Comparison of ENCODE assay signal across 33 cellular contexts in genomic region chr10:103545366-103545765, GRCh38. TPM values are rescaled to one million over a fixed set of nuclear protein-coding genes. Genes with fewer than 3 reads are reported as not detected.
A peak's percentile ranks its signal among the peaks of the same experiment; 100 is the strongest.
DNase-seq lines count a peak whose midpoint lies in the region; ATAC-seq and TF ChIP-seq lines count a peak whose summit lies in the region.
"Had no signal": no experiment of that assay in that cellular context is flagged by ENCODE, and none has a peak within 500 bp of the region (broad histone marks: within the 10 kb centered on the region; RNA-seq: fewer than 3 reads in every experiment).

No MANE protein-coding gene starts in this region.

- H3K4me3 Mint-ChIP-seq in activated naive CD4-positive, alpha-beta T cell treated with anti-CD3 and anti-CD28 coated beads, Interleukin-2, amount 10 ng/mL, durations not matched to agents 7 days and 5 days, result no peak overlapping the region
- H3K4me3 Mint-ChIP-seq in activated naive CD4-positive, alpha-beta T cell treated with anti-CD3 and anti-CD28 coated beads for 36 hours, result no peak overlapping the region
- no peak overlapping the region for H3K4me3 Mint-ChIP-seq in CD4-positive, alpha-beta memory T cell
- H3K4me3 Mint-ChIP-seq: activated CD4-positive, alpha-beta memory T cell treated with anti-CD3 and anti-CD28 coated beads for 36 hours; activated naive CD8-positive, alpha-beta T cell treated with anti-CD3 and anti-CD28 coated beads, Interleukin-2, amount 10 ng/mL, durations not matched to agents 7 days and 5 days; immature natural killer cell; naive thymus-derived CD4-positive, alpha-beta T cell; stimulated activated naive CD8-positive, alpha-beta T cell treated with anti-CD3 and anti-CD28 coated beads, Interleukin-15, amount 100 ng/mL, for 72 hours; T-helper 1 cell treated with Interleukin-12 subunit alpha and Interleukin-12 subunit beta and Interleukin-4 antibody, amounts not matched to agents 30 μg/mL and 1 μg/mL, for 36 hours had no signal

- no peaks in the 10 kb centered on the region for H3K27me3 ChIP-seq in suprapubic skin
- H3K27me3 ChIP-seq in CD4-positive, alpha-beta memory T cell (ENCODE audit: insufficient read depth, low read length), result no peaks in the 10 kb centered on the region
- H3K27me3 ChIP-seq: BLaER1, transverse colon had no signal

- H2AFZ ChIP-seq in OCI-LY7 (ENCODE audit: low read length), result peak overlapping the region; percentile 9; the same call in 1 of the 2 replicates

- H3K27ac Mint-ChIP-seq in activated naive CD4-positive, alpha-beta T cell treated with anti-CD3 and anti-CD28 coated beads, Interleukin-2, amount 10 ng/mL, durations not matched to agents 7 days and 5 days, result no peak overlapping the region
- H3K27ac Mint-ChIP-seq in activated naive CD4-positive, alpha-beta T cell treated with anti-CD3 and anti-CD28 coated beads for 36 hours, result no peak overlapping the region
- H3K27ac Mint-ChIP-seq in CD4-positive, alpha-beta memory T cell, result no peak overlapping the region
- H3K27ac Mint-ChIP-seq: activated CD4-positive, alpha-beta memory T cell treated with anti-CD3 and anti-CD28 coated beads for 36 hours; activated naive CD8-positive, alpha-beta T cell treated with anti-CD3 and anti-CD28 coated beads, Interleukin-2, amount 10 ng/mL, durations not matched to agents 7 days and 5 days; immature natural killer cell; naive thymus-derived CD4-positive, alpha-beta T cell; T-helper 1 cell treated with Interleukin-12 subunit alpha and Interleukin-12 subunit beta and Interleukin-4 antibody, amounts not matched to agents 30 μg/mL and 1 μg/mL, for 36 hours had no signal

- H3K9me3 Mint-ChIP-seq in activated naive CD4-positive, alpha-beta T cell treated with anti-CD3 and anti-CD28 coated beads, Interleukin-2, amount 10 ng/mL, durations not matched to agents 7 days and 5 days, result no peaks in the 10 kb centered on the region
- no peaks in the 10 kb centered on the region for H3K9me3 Mint-ChIP-seq in activated naive CD4-positive, alpha-beta T cell treated with anti-CD3 and anti-CD28 coated beads for 36 hours
- H3K9me3 Mint-ChIP-seq in CD4-positive, alpha-beta memory T cell, result no peaks in the 10 kb centered on the region
- H3K9me3 Mint-ChIP-seq: activated CD4-positive, alpha-beta memory T cell treated with anti-CD3 and anti-CD28 coated beads for 36 hours; activated naive CD8-positive, alpha-beta T cell treated with anti-CD3 and anti-CD28 coated beads, Interleukin-2, amount 10 ng/mL, durations not matched to agents 7 days and 5 days; immature natural killer cell; naive thymus-derived CD4-positive, alpha-beta T cell; stimulated activated naive CD8-positive, alpha-beta T cell treated with anti-CD3 and anti-CD28 coated beads, Interleukin-15, amount 100 ng/mL, for 72 hours; T-helper 1 cell treated with Interleukin-12 subunit alpha and Interleukin-12 subunit beta and Interleukin-4 antibody, amounts not matched to agents 30 μg/mL and 1 μg/mL, for 36 hours had no signal

- peaks cover 71% of the 10 kb centered on the region for H3K4me1 ChIP-seq in OCI-LY7 (ENCODE audit: insufficient read depth, low read length, poor library complexity, severe bottlenecking)
- peaks cover 26% of the 10 kb centered on the region for H3K4me1 ChIP-seq in mucosa of descending colon (ENCODE audit: low read depth)
- H3K4me1 ChIP-seq in suprapubic skin, result peaks cover 9% of the 10 kb centered on the region
- peaks cover 9% of the 10 kb centered on the region for H3K4me1 ChIP-seq in CD4-positive, alpha-beta memory T cell (ENCODE audit: insufficient read depth, low read length)

- no peak for TF ChIP-seq CTCF in OCI-LY7 (conservative IDR thresholded peaks at IDR 0.05; ENCODE audit: low read length)
- no peak for TF ChIP-seq CTCF in mucosa of descending colon (IDR thresholded peaks at IDR 0.05)
- TF ChIP-seq CTCF in suprapubic skin (IDR thresholded peaks at IDR 0.05), result no peak

- H3K36me3 ChIP-seq in OCI-LY7 (ENCODE audit: insufficient read depth, low read length), result no peaks in the 10 kb centered on the region
- no peaks in the 10 kb centered on the region for H3K36me3 ChIP-seq in mucosa of descending colon (ENCODE audit: low read depth)
- no peaks in the 10 kb centered on the region for H3K36me3 ChIP-seq in suprapubic skin
- H3K36me3 ChIP-seq in CD4-positive, alpha-beta memory T cell (ENCODE audit: insufficient read depth, low read length), result no peaks in the 10 kb centered on the region
- H3K36me3 ChIP-seq: BLaER1, esophagus squamous epithelium, transverse colon had no signal

- intact Hi-C loops in activated naive CD4-positive, alpha-beta T cell treated with anti-CD3 and anti-CD28 coated beads for 36 hours (cut with micrococcal nuclease), result no loop called here
- intact Hi-C loops in OCI-LY7 (cut with micrococcal nuclease; ENCODE audit: unreplicated experiment) (no loop called here), mucosa of descending colon (cut with DNase I, micrococcal nuclease) (no loop called here)
- intact Hi-C loops in CD4-positive, alpha-beta memory T cell (cut with micrococcal nuclease), result no loop called here

- no peaks in the 10 kb centered on the region for H3K79me2 ChIP-seq in OCI-LY7 (ENCODE audit: insufficient read depth, low read depth, low read length)

- ATAC-seq in mucosa of descending colon (peak; percentile 16), HG02678 (IDR thresholded peaks at IDR 0.05; ENCODE audit: unreplicated experiment) (no peak), GM19351 (IDR thresholded peaks at IDR 0.05; ENCODE audit: unreplicated experiment) (no peak)
- ATAC-seq: left ventricle myocardium superior; naive thymus-derived CD4-positive, alpha-beta T cell; stimulated activated naive CD8-positive, alpha-beta T cell treated with anti-CD3 and anti-CD28 coated beads, Interleukin-15, amount 100 ng/mL, for 72 hours had no signal

- CTCF ChIA-PET in activated naive CD4-positive, alpha-beta T cell treated with anti-CD3 and anti-CD28 coated beads, Interleukin-2, amount 10 ng/mL, durations not matched to agents 7 days and 5 days (lab: Charles Lee), result interaction anchor here (1.6 kb wide), 1 partner anchor 19 kb away, joined by 7 read pairs; no protein-coding TSS in a partner anchor
- CTCF ChIA-PET in activated naive CD4-positive, alpha-beta T cell treated with anti-CD3 and anti-CD28 coated beads for 36 hours (lab: Charles Lee), result interaction anchor here (1.0 to 1.1 kb wide), 2 partner anchors 129 to 258 kb away, joined by 3 to 4 read pairs; no protein-coding TSS in a partner anchor
- CTCF ChIA-PET in OCI-LY7 (lab: Charles Lee; ENCODE audit: unreplicated experiment), result interaction anchor here (0.6 to 0.9 kb wide), 3 partner anchors 13 to 68 kb away, joined by 3 to 9 read pairs (median 5); no protein-coding TSS in a partner anchor
- CTCF ChIA-PET in CD4-positive, alpha-beta memory T cell (lab: Charles Lee; ENCODE audit: partially characterized antibody), result interaction anchor here (1.0 kb wide), 1 partner anchor 9 kb away, joined by 6 read pairs; no protein-coding TSS in a partner anchor

- H4K20me1 ChIP-seq in OCI-LY7 (ENCODE audit: insufficient read depth, low read length), result no peaks in the 10 kb centered on the region

- H3K9me3 ChIP-seq in OCI-LY7 (ENCODE audit: low read length) (no peaks in the 10 kb centered on the region), mucosa of descending colon (no peaks in the 10 kb centered on the region), suprapubic skin (no peaks in the 10 kb centered on the region)
- no peaks in the 10 kb centered on the region for H3K9me3 ChIP-seq in CD4-positive, alpha-beta memory T cell (ENCODE audit: control insufficient read depth in 1 of 2, low read length in 2 of 2)
- H3K9me3 ChIP-seq: BLaER1, esophagus squamous epithelium, transverse colon had no signal

- POLR2A ChIA-PET in OCI-LY7 (lab: Charles Lee), result interaction anchor here (1.1 kb wide), 1 partner anchor 13 kb away, joined by 6 read pairs; no protein-coding TSS in a partner anchor
- POLR2A ChIA-PET in CD4-positive, alpha-beta memory T cell (lab: Charles Lee; ENCODE audit: partially characterized antibody), result no interaction called here

- peak overlapping the region; percentile 33 for H3K4me2 ChIP-seq in OCI-LY7 (ENCODE audit: low read length)
- H3K4me2 ChIP-seq: BLaER1 had no signal

- peak; percentile 5 for DNase-seq in activated naive CD4-positive, alpha-beta T cell treated with anti-CD3 and anti-CD28 coated beads, Interleukin-2, amount 10 ng/mL, durations not matched to agents 7 days and 5 days
- DNase-seq in activated naive CD4-positive, alpha-beta T cell treated with anti-CD3 and anti-CD28 coated beads for 36 hours, result no peak
- no peak for DNase-seq in OCI-LY7 (ENCODE audit: low spot score)
- DNase-seq in mucosa of descending colon, result no peak
- peak; percentile 41 to 57 for DNase-seq in suprapubic skin (ENCODE audit: low spot score in 2 of 2)
- DNase-seq in CD4-positive, alpha-beta memory T cell, result no peak
- DNase-seq: activated CD4-positive, alpha-beta memory T cell treated with anti-CD3 and anti-CD28 coated beads for 36 hours; activated CD4-positive, CD25-positive, alpha-beta regulatory T cell treated with anti-CD3 and anti-CD28 coated beads, Interleukin-2, amount 50 U/mL, for 72 hours; activated effector memory CD4-positive, alpha-beta T cell treated with Interleukin-2 at 50 U/mL for 16 hours; activated naive CD8-positive, alpha-beta T cell treated with anti-CD3 and anti-CD28 coated beads, Interleukin-2, amount 10 ng/mL, durations not matched to agents 7 days and 5 days; central memory CD4-positive, alpha-beta T cell; COR-L47; dermis blood vessel endothelial cell; esophagus squamous epithelium; foreskin melanocyte; immature natural killer cell; left ventricle myocardium superior; naive thymus-derived CD4-positive, alpha-beta T cell; NCI-H1105; NCI-H187 treated with DMSO at 0.1 percent for 48 hours; NCI-H345; NCI-H774; nucleus accumbens; stimulated activated CD8-positive, alpha-beta memory T cell treated with anti-CD3 and anti-CD28 coated beads, Interleukin-4, amount 100 ng/mL, for 48 hours; stimulated activated naive CD8-positive, alpha-beta T cell treated with anti-CD3 and anti-CD28 coated beads, Interleukin-15, amount 100 ng/mL, for 72 hours; transverse colon had no signal

- no peaks in the 10 kb centered on the region for H3K9me2 ChIP-seq in OCI-LY7 (ENCODE audit: insufficient read depth, low read length)

- H3K27ac ChIP-seq in OCI-LY7 (ENCODE audit: low read depth, low read length, poor library complexity, severe bottlenecking) (no peak overlapping the region), suprapubic skin (no peak overlapping the region)
- H3K27ac ChIP-seq in CD4-positive, alpha-beta memory T cell (ENCODE audit: low read depth, low read length), result no peak overlapping the region
- H3K27ac ChIP-seq: BLaER1, esophagus squamous epithelium, HL-60, skin epidermis had no signal

- H3K4me1 Mint-ChIP-seq in activated naive CD4-positive, alpha-beta T cell treated with anti-CD3 and anti-CD28 coated beads, Interleukin-2, amount 10 ng/mL, durations not matched to agents 7 days and 5 days, result peaks cover 8% of the 10 kb centered on the region
- peaks cover 13% of the 10 kb centered on the region for H3K4me1 Mint-ChIP-seq in activated naive CD4-positive, alpha-beta T cell treated with anti-CD3 and anti-CD28 coated beads for 36 hours (ENCODE audit: low read depth)
- peaks cover 3 to 17% (median 8%) of the 10 kb centered on the region in 4 donors for H3K4me1 Mint-ChIP-seq in CD4-positive, alpha-beta memory T cell

- no peak overlapping the region for H3K4me3 ChIP-seq in OCI-LY7 (ENCODE audit: low read depth, low read length, poor library complexity, severe bottlenecking)
- H3K4me3 ChIP-seq in mucosa of descending colon, result no peak overlapping the region
- H3K4me3 ChIP-seq in suprapubic skin, result no peak overlapping the region
- no peak overlapping the region for H3K4me3 ChIP-seq in CD4-positive, alpha-beta memory T cell (ENCODE audit: low read length in 2 of 2)
- H3K4me3 ChIP-seq: BLaER1, esophagus squamous epithelium, skin epidermis, transverse colon had no signal

- peaks cover 61% of the 10 kb centered on the region for H3K27me3 Mint-ChIP-seq in activated naive CD4-positive, alpha-beta T cell treated with anti-CD3 and anti-CD28 coated beads, Interleukin-2, amount 10 ng/mL, durations not matched to agents 7 days and 5 days
- H3K27me3 Mint-ChIP-seq in activated naive CD4-positive, alpha-beta T cell treated with anti-CD3 and anti-CD28 coated beads for 36 hours (ENCODE audit: low read depth), result no peaks in the 10 kb centered on the region
- H3K27me3 Mint-ChIP-seq in CD4-positive, alpha-beta memory T cell, result peaks cover 3 to 5% of the 10 kb centered on the region in 2 donors

- TF ChIP-seq POLR2A in suprapubic skin (IDR thresholded peaks at IDR 0.05), result no peak

- H3K36me3 Mint-ChIP-seq in activated naive CD4-positive, alpha-beta T cell treated with anti-CD3 and anti-CD28 coated beads, Interleukin-2, amount 10 ng/mL, durations not matched to agents 7 days and 5 days, result no peaks in the 10 kb centered on the region
- no peaks in the 10 kb centered on the region for H3K36me3 Mint-ChIP-seq in activated naive CD4-positive, alpha-beta T cell treated with anti-CD3 and anti-CD28 coated beads for 36 hours (ENCODE audit: low read depth)
- H3K36me3 Mint-ChIP-seq in CD4-positive, alpha-beta memory T cell, result no peaks in the 10 kb centered on the region
- H3K36me3 Mint-ChIP-seq: activated CD4-positive, alpha-beta memory T cell treated with anti-CD3 and anti-CD28 coated beads for 36 hours; activated naive CD8-positive, alpha-beta T cell treated with anti-CD3 and anti-CD28 coated beads, Interleukin-2, amount 10 ng/mL, durations not matched to agents 7 days and 5 days; immature natural killer cell; naive thymus-derived CD4-positive, alpha-beta T cell had no signal

- WGBS in suprapubic skin, result 100% methylated on average over 1 of the region's 1 CpG

- no peak for TF ChIP-seq EP300 in suprapubic skin (IDR thresholded peaks at IDR 0.05)

- BruUV-seq in OCI-LY7 (replicated peaks; lab: Mats Ljungman, UMichigan), result no TSS peak

RNA-seq across cellular contexts. Expression of gene NEURL1, which starts 51.9 kb away (rescaled TPM):
- total RNA-seq in activated naive CD4-positive, alpha-beta T cell treated with anti-CD3 and anti-CD28 coated beads for 36 hours, result 1 to 10 TPM; 1.3 to 1.6 TPM
- total RNA-seq in OCI-LY7 (2014; rRNA removed; shearing (Covaris generic)), result 0.46 and 0.47 TPM in 2 replicates
- total RNA-seq in OCI-LY7 (2022) (not detected in 2 replicates), mucosa of descending colon (10 to 100 TPM; 15.9 to 68.7 (median 42.9) TPM), suprapubic skin (under 1 TPM in 2 of 4 donors, not detected in 2; 0.18 to 0.30 TPM)
- total RNA-seq in CD4-positive, alpha-beta memory T cell, result under 1 TPM; 0.83 to 0.96 TPM
- polyA plus RNA-seq in CD4-positive, alpha-beta memory T cell, result under 1 TPM; 0.76 to 0.82 TPM
- total RNA-seq: dermis blood vessel endothelial cell, left ventricle myocardium superior, RPMI7951 had no signal

Comparison
In these comparisons a context has a peak if more than half of its experiments do, and no peak if none do; other contexts are left out.
1. DNase-seq: peak in activated naive CD4-positive, alpha-beta T cell treated with anti-CD3 and anti-CD28 coated beads, Interleukin-2, amount 10 ng/mL, durations not matched to agents 7 days and 5 days (single experiment) and suprapubic skin (2 of 2); none in activated naive CD4-positive, alpha-beta T cell treated with anti-CD3 and anti-CD28 coated beads for 36 hours (single experiment), OCI-LY7 (single experiment), mucosa of descending colon (0 of 3) and CD4-positive, alpha-beta memory T cell (0 of 5).
2. RNA of gene NEURL1, which starts 51.9 kb away (total RNA-seq): 15.9 to 68.7 TPM in mucosa of descending colon; 1.3 to 1.6 TPM in activated naive CD4-positive, alpha-beta T cell treated with anti-CD3 and anti-CD28 coated beads for 36 hours, 0.83 to 0.96 TPM in CD4-positive, alpha-beta memory T cell, 0.46 to 0.47 TPM in OCI-LY7 and 0.18 to 0.30 TPM in suprapubic skin; every median in the first group is over 4 times any median in the second.